In the genomic region with DNA sequence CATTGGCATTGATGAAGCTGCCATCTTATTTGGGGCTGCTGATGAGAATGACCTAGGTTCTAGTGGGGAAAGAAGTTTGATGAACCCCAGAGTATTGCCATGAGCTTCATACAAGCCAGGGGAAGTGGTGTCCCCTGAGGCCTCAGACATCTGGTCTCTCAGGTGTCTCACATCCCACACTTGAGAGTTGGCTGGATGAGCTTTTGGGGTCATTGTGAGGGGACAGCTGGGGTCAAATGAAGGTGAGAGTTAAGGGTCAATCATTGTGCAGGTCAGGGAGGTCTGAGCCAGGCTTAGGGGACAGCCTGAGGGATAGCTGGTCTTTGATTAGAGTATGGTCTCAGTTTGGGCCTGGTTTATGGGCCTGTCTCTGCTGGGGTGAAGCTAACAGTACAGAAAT, we compare ENCODE assay signal across 21 cellular contexts.
"Had no signal": no experiment of that assay in that cellular context is flagged by ENCODE, and none has a peak within 500 bp of the region (broad histone marks: within the 10 kb centered on the region; RNA-seq: fewer than 3 reads in every experiment).

No MANE protein-coding gene starts in this region.

- ATAC-seq: natural killer cell; right cardiac atrium; stimulated activated memory B cell treated with anti-CD40 and anti-IgM and Interleukin-4, amounts not matched to agents 10 μg/mL and 1 μg/mL and 100 μg/mL, for 72 hours; stimulated activated naive CD8-positive, alpha-beta T cell treated with anti-CD3 and anti-CD28 coated beads, Interleukin-15, Interleukin-2, amounts not matched to agents 100 U/mL and 50 U/mL, for 24 hours had no signal

- DNase-seq: hippocampal formation; kidney; left ventricle myocardium inferior; mesendoderm; naive B cell; natural killer cell; nucleus accumbens; ovary; retina; right cardiac atrium; stimulated activated CD4-positive, alpha-beta T cell treated with anti-CD3 and anti-CD28 coated beads, Interleukin-1b, Interleukin-23, amount 100 ng/mL, for 48 hours; stimulated activated CD4-positive, alpha-beta T cell treated with anti-CD3 and anti-CD28 coated beads, Interleukin-2, amount 100 ng/mL, for 48 hours; stimulated activated CD4-positive, alpha-beta T cell treated with anti-CD3 and anti-CD28 coated beads, Interleukin-4, amount 100 ng/mL, for 4 hours; stimulated activated CD8-positive, alpha-beta memory T cell treated with anti-CD3 and anti-CD28 coated beads, Interleukin-4, amount 100 ng/mL, for 48 hours; stimulated activated naive CD8-positive, alpha-beta T cell treated with anti-CD3 and anti-CD28 coated beads, Interleukin-15, Interleukin-2, amounts not matched to agents 100 U/mL and 50 U/mL, for 24 hours; stomach; tibial artery; trophoblast cell had no signal

- H3K4me3 Mint-ChIP-seq: mesothelial cell of epicardium; naive B cell; natural killer cell; stimulated activated memory B cell treated with anti-CD40 and anti-IgM and Interleukin-4, amounts not matched to agents 10 μg/mL and 1 μg/mL and 100 μg/mL, for 72 hours had no signal

- H3K4me1 Mint-ChIP-seq: naive B cell; natural killer cell; stimulated activated memory B cell treated with anti-CD40 and anti-IgM and Interleukin-4, amounts not matched to agents 10 μg/mL and 1 μg/mL and 100 μg/mL, for 72 hours had no signal

- H3K9me3 Mint-ChIP-seq: mesothelial cell of epicardium; natural killer cell; stimulated activated memory B cell treated with anti-CD40 and anti-IgM and Interleukin-4, amounts not matched to agents 10 μg/mL and 1 μg/mL and 100 μg/mL, for 72 hours had no signal

- H3K36me3 Mint-ChIP-seq: mesothelial cell of epicardium; naive B cell; natural killer cell; stimulated activated memory B cell treated with anti-CD40 and anti-IgM and Interleukin-4, amounts not matched to agents 10 μg/mL and 1 μg/mL and 100 μg/mL, for 72 hours had no signal

- H3K27ac Mint-ChIP-seq: mesothelial cell of epicardium; natural killer cell; progenitor cell of endocrine pancreas; stimulated activated memory B cell treated with anti-CD40 and anti-IgM and Interleukin-4, amounts not matched to agents 10 μg/mL and 1 μg/mL and 100 μg/mL, for 72 hours had no signal
